ENCODE assay signal across 25 cellular contexts in genomic region chr17:29742210-29742513, GRCh38.
DNase-seq lines count a peak whose midpoint lies in the region; TF ChIP-seq lines count a peak whose summit lies in the region.
"Had no signal": no experiment of that assay in that cellular context is flagged by ENCODE, and none has a peak within 500 bp of the region (broad histone marks: within the 10 kb centered on the region; RNA-seq: fewer than 3 reads in every experiment).

No MANE protein-coding gene starts in this region.

- intact Hi-C loops in activated naive CD4-positive, alpha-beta T cell treated with anti-CD3 and anti-CD28 coated beads for 36 hours (cut with micrococcal nuclease) = no loop called here
- intact Hi-C loops in Caco-2 (cut with micrococcal nuclease; ENCODE audit: unreplicated experiment) (loop anchor here (5.0 kb wide), 1 partner anchor 35 kb away; no protein-coding TSS in a partner anchor), spleen (cut with DNase I; ENCODE audit: low total_unique reads) (no loop called here)

- POLR2A ChIA-PET in Caco-2 (lab: Charles Lee) = interaction anchor here (0.6 kb wide), 1 partner anchor 88 kb away, joined by 4 read pairs; no protein-coding TSS in a partner anchor

- TF ChIP-seq CTCF in Caco-2 (IDR thresholded peaks at IDR 0.05; ENCODE audit: insufficient read depth in 1 of 2, low read depth in 1 of 2, low read length in 1 of 2, severe bottlenecking in 1 of 2, unreplicated experiment in 1 of 2) = no peak
- no peak for TF ChIP-seq CTCF in spleen (IDR thresholded peaks at IDR 0.05 in 8 of 11, conservative IDR thresholded peaks at IDR 0.05 in 3 of 11)
- TF ChIP-seq CTCF in HFFc6 (IDR thresholded peaks at IDR 0.05) = no peak

- H3K4me3 ChIP-seq in Caco-2 (ENCODE audit: low read depth, low read length) (no peak overlapping the region), spleen (peak overlapping the region in 1 of 8 donors; percentile 39)
- H3K4me3 ChIP-seq: ascending aorta, BLaER1, gastroesophageal sphincter, GM23248, MG63 had no signal

- no peaks in the 10 kb centered on the region for H3K27me3 Mint-ChIP-seq in activated naive CD4-positive, alpha-beta T cell treated with anti-CD3 and anti-CD28 coated beads for 36 hours (ENCODE audit: low read depth)
- H3K27me3 Mint-ChIP-seq in Caco-2 (ENCODE audit: insufficient read depth, unreplicated experiment) = no peaks in the 10 kb centered on the region
- peaks cover 0 to 5% (median 0%) of the 10 kb centered on the region in 3 donors for H3K27me3 Mint-ChIP-seq in immature natural killer cell (ENCODE audit: low read depth in 3 of 3)
- peaks cover 2% of the 10 kb centered on the region; the same call in 1 of the 2 replicates for H3K27me3 Mint-ChIP-seq in HFFc6 (ENCODE audit: insufficient read depth)
- H3K27me3 Mint-ChIP-seq: central memory CD8-positive, alpha-beta T cell had no signal

- WGBS in spleen, 5 donors = 50 to 69% (median 55%) methylated on average over 3 of the region's 3 CpGs

- H3K4me3 Mint-ChIP-seq in activated naive CD4-positive, alpha-beta T cell treated with anti-CD3 and anti-CD28 coated beads for 36 hours = no peak overlapping the region
- H3K4me3 Mint-ChIP-seq in Caco-2 (ENCODE audit: unreplicated experiment) (no peak overlapping the region), immature natural killer cell (no peak overlapping the region), HFFc6 (no peak overlapping the region)
- H3K4me3 Mint-ChIP-seq: central memory CD8-positive, alpha-beta T cell; T-helper 1 cell treated with Interleukin-12 subunit alpha and Interleukin-12 subunit beta and Interleukin-4 antibody, amounts not matched to agents 30 μg/mL and 1 μg/mL, for 36 hours had no signal

- H3K4me1 Mint-ChIP-seq in activated naive CD4-positive, alpha-beta T cell treated with anti-CD3 and anti-CD28 coated beads for 36 hours (ENCODE audit: low read depth) = peaks cover 63% of the 10 kb centered on the region
- H3K4me1 Mint-ChIP-seq in Caco-2 (ENCODE audit: low read depth, unreplicated experiment) (peaks cover 18% of the 10 kb centered on the region), immature natural killer cell (peaks cover 71 to 90% of the 10 kb centered on the region in 2 donors), HFFc6 (ENCODE audit: low read depth) (peaks cover 23% of the 10 kb centered on the region)

- H3K27ac Mint-ChIP-seq in activated naive CD4-positive, alpha-beta T cell treated with anti-CD3 and anti-CD28 coated beads for 36 hours = peak overlapping the region; percentile 75
- H3K27ac Mint-ChIP-seq in Caco-2 (ENCODE audit: unreplicated experiment) (peak overlapping the region; percentile 61), immature natural killer cell (peak overlapping the region in 4 of 6 donors; percentile 34 to 56 (median 47)), HFFc6 (no peak overlapping the region)
- H3K27ac Mint-ChIP-seq: T-helper 1 cell treated with Interleukin-12 subunit alpha and Interleukin-12 subunit beta and Interleukin-4 antibody, amounts not matched to agents 30 μg/mL and 1 μg/mL, for 36 hours had no signal

- DNase-seq in activated naive CD4-positive, alpha-beta T cell treated with anti-CD3 and anti-CD28 coated beads for 36 hours = no peak
- no peak for DNase-seq in activated naive CD4-positive, alpha-beta T cell treated with anti-CD3 and anti-CD28 coated beads, Interleukin-2, amount 50 U/mL, for 16 hours
- peak in 1 of 2 experiments; percentile 46 for DNase-seq in Caco-2
- no peak for DNase-seq in immature natural killer cell
- DNase-seq in spleen = no peak
- no peak for DNase-seq in iPS-NIHi7 (ENCODE audit: extremely low spot score)
- DNase-seq in HFFc6 = no peak
- DNase-seq in NCI-H1105 (lab: John Stamatoyannopoulos, UW) = no peak
- DNase-seq: activated CD4-positive, alpha-beta T cell treated with anti-CD3 and anti-CD28 coated beads, Interleukin-2, amount 50 U/mL, for 4 hours; DMS79; GM23248; IMR-90; left colon; MG63; midbrain; NCI-H146; NCI-H2171 treated with DMSO at 0.1 percent for 48 hours; NCI-H69; OCI-M1; stimulated activated CD4-positive, alpha-beta T cell treated with anti-CD3 and anti-CD28 coated beads, Interleukin-12 subunit alpha, Interleukin-12 subunit beta, amount 100 ng/mL, for 4 hours had no signal

- H3K36me3 ChIP-seq in Caco-2 (ENCODE audit: control insufficient read depth, insufficient read depth, low read length) (no peaks in the 10 kb centered on the region), spleen (peaks cover 0 to 30% (median 0%) of the 10 kb centered on the region in 6 donors)
- H3K36me3 ChIP-seq: ascending aorta, gastroesophageal sphincter, MG63 had no signal

- peaks cover 6% of the 10 kb centered on the region for H3K36me3 Mint-ChIP-seq in activated naive CD4-positive, alpha-beta T cell treated with anti-CD3 and anti-CD28 coated beads for 36 hours (ENCODE audit: low read depth)
- H3K36me3 Mint-ChIP-seq in Caco-2 (ENCODE audit: insufficient read depth, unreplicated experiment) = peaks cover 18% of the 10 kb centered on the region
- no peaks in the 10 kb centered on the region for H3K36me3 Mint-ChIP-seq in immature natural killer cell
- no peaks in the 10 kb centered on the region; the same call in 1 of the 2 replicates for H3K36me3 Mint-ChIP-seq in HFFc6 (ENCODE audit: low read depth)

- peak overlapping the region in 7 of 8 donors; percentile 52 to 87 (median 64) for H3K27ac ChIP-seq in spleen
- H3K27ac ChIP-seq: ascending aorta, BLaER1, gastroesophageal sphincter, GM23248 had no signal

- no peak for TF ChIP-seq POLR2A in spleen (IDR thresholded peaks at IDR 0.05)

- H3K4me1 ChIP-seq in Caco-2 = peaks cover 29% of the 10 kb centered on the region
- peaks cover 15 to 94% (median 64%) of the 10 kb centered on the region in 6 donors for H3K4me1 ChIP-seq in spleen
- H3K4me1 ChIP-seq: ascending aorta had no signal

- no peaks in the 10 kb centered on the region for H3K9me3 Mint-ChIP-seq in activated naive CD4-positive, alpha-beta T cell treated with anti-CD3 and anti-CD28 coated beads for 36 hours
- H3K9me3 Mint-ChIP-seq in Caco-2 (ENCODE audit: unreplicated experiment) (no peaks in the 10 kb centered on the region), immature natural killer cell (no peaks in the 10 kb centered on the region), HFFc6 (no peaks in the 10 kb centered on the region)
- H3K9me3 Mint-ChIP-seq: central memory CD8-positive, alpha-beta T cell; T-helper 1 cell treated with Interleukin-12 subunit alpha and Interleukin-12 subunit beta and Interleukin-4 antibody, amounts not matched to agents 30 μg/mL and 1 μg/mL, for 36 hours had no signal

- CTCF ChIA-PET in activated naive CD4-positive, alpha-beta T cell treated with anti-CD3 and anti-CD28 coated beads for 36 hours (lab: Charles Lee) = interaction anchor here (0.6 to 0.7 kb wide), 3 partner anchors 70 to 962 kb away, joined by 3 read pairs; no protein-coding TSS in a partner anchor
- CTCF ChIA-PET in Caco-2 (lab: Charles Lee) = interaction anchor here (0.6 kb wide), 1 partner anchor 151 kb away, joined by 6 read pairs; no protein-coding TSS in a partner anchor

- no peaks in the 10 kb centered on the region for H3K9me3 ChIP-seq in Caco-2
- H3K9me3 ChIP-seq in spleen = no peaks in the 10 kb centered on the region
- H3K9me3 ChIP-seq: ascending aorta, BLaER1, gastroesophageal sphincter, MG63 had no signal

- H3K27me3 ChIP-seq in Caco-2 (replicated peaks; ENCODE audit: control insufficient read depth, insufficient read depth, low read length) = no peaks in the 10 kb centered on the region
- no peaks in the 10 kb centered on the region for H3K27me3 ChIP-seq in spleen (replicated peaks in 1 of 7)
- H3K27me3 ChIP-seq: ascending aorta, BLaER1, gastroesophageal sphincter, MG63 had no signal

- BruUV-seq in Caco-2 (replicated peaks; lab: Mats Ljungman, UMichigan) = no TSS peak
